In the genomic region with DNA sequence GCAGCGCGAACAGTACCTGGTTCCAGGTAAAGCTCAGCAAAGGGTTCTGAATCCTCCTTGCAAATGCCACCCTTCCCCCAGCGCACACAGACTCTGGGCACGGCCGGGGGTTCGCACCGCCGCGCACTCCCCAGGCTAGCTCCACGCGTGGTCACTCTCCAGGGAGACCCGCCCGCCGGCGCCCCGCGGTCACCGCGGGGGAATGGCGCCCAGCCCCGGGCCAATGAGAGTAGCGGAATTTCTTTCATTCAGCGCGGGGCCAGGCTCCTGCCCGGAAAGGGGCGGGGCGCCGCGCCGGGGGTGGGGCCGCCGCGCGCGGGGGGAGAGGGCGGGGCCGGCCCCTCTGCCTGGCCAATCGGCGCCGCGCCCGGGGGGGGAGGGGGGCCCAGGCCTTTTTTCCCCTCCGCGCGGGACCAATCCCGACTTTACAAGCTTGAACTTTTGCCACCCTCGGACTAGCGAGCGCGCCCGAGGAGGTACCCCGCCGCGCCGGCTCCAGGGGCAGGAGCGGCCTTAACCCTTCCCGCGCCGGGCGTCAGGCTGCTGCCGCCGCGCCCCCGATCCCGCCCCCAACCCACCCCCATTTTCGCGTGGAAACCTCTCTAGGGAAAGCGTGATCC, we compare ENCODE assay signal across 1 cellular context.
TF ChIP-seq lines count a peak whose summit lies in the region.

No MANE protein-coding gene starts in this region.

TF ChIP-seq in K562, 482 proteins besides CTCF, POLR2A, EP300 and RAD21 (continued from another document and continues in another):
- no peak for TF ChIP-seq FOXJ3 (CRISPR knock-in tag; IDR thresholded peaks at IDR 0.05)
- no peak for TF ChIP-seq FOXJ2 (tag; IDR thresholded peaks at IDR 0.05)
- TF ChIP-seq PHF8 (IDR thresholded peaks at IDR 0.05; ENCODE audit: borderline replicate concordance, low read length): peak; percentile 45; the same call in 1 of the 2 replicates
- TF ChIP-seq SPI1 (IDR thresholded peaks at IDR 0.05; ENCODE audit: borderline replicate concordance, low read depth, low read length): no peak
- no peak for TF ChIP-seq BRD9 (IDR thresholded peaks at IDR 0.05; ENCODE audit: low read depth, partially characterized antibody)
- TF ChIP-seq GABPB1 (CRISPR knock-in tag; IDR thresholded peaks at IDR 0.05): no peak
- TF ChIP-seq BACH1 (tag; IDR thresholded peaks at IDR 0.05): no peak
- TF ChIP-seq ZNF133 (CRISPR knock-in tag; IDR thresholded peaks at IDR 0.05): no peak
- TF ChIP-seq, protein P1, sequence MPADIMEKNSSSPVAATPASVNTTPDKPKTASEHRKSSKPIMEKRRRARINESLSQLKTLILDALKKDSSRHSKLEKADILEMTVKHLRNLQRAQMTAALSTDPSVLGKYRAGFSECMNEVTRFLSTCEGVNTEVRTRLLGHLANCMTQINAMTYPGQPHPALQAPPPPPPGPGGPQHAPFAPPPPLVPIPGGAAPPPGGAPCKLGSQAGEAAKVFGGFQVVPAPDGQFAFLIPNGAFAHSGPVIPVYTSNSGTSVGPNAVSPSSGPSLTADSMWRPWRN (IDR thresholded peaks at IDR 0.05; ENCODE audit: low read depth): no peak
- TF ChIP-seq, protein P2, sequence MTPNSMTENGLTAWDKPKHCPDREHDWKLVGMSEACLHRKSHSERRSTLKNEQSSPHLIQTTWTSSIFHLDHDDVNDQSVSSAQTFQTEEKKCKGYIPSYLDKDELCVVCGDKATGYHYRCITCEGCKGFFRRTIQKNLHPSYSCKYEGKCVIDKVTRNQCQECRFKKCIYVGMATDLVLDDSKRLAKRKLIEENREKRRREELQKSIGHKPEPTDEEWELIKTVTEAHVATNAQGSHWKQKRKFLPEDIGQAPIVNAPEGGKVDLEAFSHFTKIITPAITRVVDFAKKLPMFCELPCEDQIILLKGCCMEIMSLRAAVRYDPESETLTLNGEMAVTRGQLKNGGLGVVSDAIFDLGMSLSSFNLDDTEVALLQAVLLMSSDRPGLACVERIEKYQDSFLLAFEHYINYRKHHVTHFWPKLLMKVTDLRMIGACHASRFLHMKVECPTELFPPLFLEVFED (CRISPR knock-in tag; conservative IDR thresholded peaks at IDR 0.05): no peak
- TF ChIP-seq GATA2 (CRISPR knock-in tag; IDR thresholded peaks at IDR 0.05): no peak
- TF ChIP-seq RNF2 (IDR thresholded peaks at IDR 0.05): peak; percentile 32; the same call in 1 of the 2 replicates
- TF ChIP-seq, protein P3, sequence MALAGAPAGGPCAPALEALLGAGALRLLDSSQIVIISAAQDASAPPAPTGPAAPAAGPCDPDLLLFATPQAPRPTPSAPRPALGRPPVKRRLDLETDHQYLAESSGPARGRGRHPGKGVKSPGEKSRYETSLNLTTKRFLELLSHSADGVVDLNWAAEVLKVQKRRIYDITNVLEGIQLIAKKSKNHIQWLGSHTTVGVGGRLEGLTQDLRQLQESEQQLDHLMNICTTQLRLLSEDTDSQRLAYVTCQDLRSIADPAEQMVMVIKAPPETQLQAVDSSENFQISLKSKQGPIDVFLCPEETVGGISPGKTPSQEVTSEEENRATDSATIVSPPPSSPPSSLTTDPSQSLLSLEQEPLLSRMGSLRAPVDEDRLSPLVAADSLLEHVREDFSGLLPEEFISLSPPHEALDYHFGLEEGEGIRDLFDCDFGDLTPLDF (CRISPR knock-in tag; IDR thresholded peaks at IDR 0.05): no peak
- TF ChIP-seq, protein P4, sequence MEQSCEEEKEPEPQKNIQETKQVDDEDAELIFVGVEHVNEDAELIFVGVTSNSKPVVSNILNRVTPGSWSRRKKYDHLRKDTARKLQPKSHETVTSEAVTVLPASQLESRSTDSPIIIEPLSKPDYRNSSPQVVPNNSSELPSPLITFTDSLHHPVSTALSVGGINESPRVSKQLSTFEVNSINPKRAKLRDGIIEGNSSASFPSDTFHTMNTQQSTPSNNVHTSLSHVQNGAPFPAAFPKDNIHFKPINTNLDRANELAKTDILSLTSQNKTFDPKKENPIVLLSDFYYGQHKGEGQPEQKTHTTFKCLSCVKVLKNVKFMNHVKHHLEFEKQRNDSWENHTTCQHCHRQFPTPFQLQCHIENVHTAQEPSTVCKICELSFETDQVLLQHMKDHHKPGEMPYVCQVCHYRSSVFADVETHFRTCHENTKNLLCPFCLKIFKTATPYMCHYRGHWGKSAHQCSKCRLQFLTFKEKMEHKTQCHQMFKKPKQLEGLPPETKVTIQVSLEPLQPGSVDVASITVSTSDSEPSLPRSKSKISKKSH (CRISPR knock-in tag; IDR thresholded peaks at IDR 0.05): no peak
- TF ChIP-seq RBFOX2 (IDR thresholded peaks at IDR 0.05; ENCODE audit: low read depth, low read length): peak; percentile 66
- no peak for TF ChIP-seq MAFK (IDR thresholded peaks at IDR 0.05; ENCODE audit: low read length)
- TF ChIP-seq SMARCB1 (IDR thresholded peaks at IDR 0.05; ENCODE audit: insufficient read length, low read depth): no peak
- no peak for TF ChIP-seq CHD2 (IDR thresholded peaks at IDR 0.05; ENCODE audit: low read depth, low read length)
- peak; percentile 34; the same call in 1 of the 2 replicates for TF ChIP-seq RB1 (IDR thresholded peaks at IDR 0.05; ENCODE audit: low read depth)
- TF ChIP-seq BHLHE40 (IDR thresholded peaks at IDR 0.05; ENCODE audit: low read length): no peak
- no peak for TF ChIP-seq NFIX (CRISPR knock-in tag; IDR thresholded peaks at IDR 0.05; ENCODE audit: low read depth)
- no peak for TF ChIP-seq ZNF277 (CRISPR knock-in tag; IDR thresholded peaks at IDR 0.05; ENCODE audit: borderline replicate concordance)
- no peak for TF ChIP-seq NR2C1 (IDR thresholded peaks at IDR 0.05)
- TF ChIP-seq NR2C1 (tag; IDR thresholded peaks at IDR 0.05): no peak
- no peak for TF ChIP-seq ETV1 (tag; conservative IDR thresholded peaks at IDR 0.05; ENCODE audit: low read depth)
- TF ChIP-seq ZNF717 (CRISPR knock-in tag; IDR thresholded peaks at IDR 0.05): no peak
- TF ChIP-seq WHSC1 (IDR thresholded peaks at IDR 0.05; ENCODE audit: low read length): no peak
- no peak for TF ChIP-seq FIP1L1 (IDR thresholded peaks at IDR 0.05; ENCODE audit: low read depth, low read length, poor library complexity, severe bottlenecking)
- TF ChIP-seq CBX2 (IDR thresholded peaks at IDR 0.05; ENCODE audit: insufficient read depth, low read length, poor library complexity, severe bottlenecking): no peak
- TF ChIP-seq KLF13 (tag; IDR thresholded peaks at IDR 0.05; ENCODE audit: borderline replicate concordance, low read depth): no peak
- no peak for TF ChIP-seq GTF2A2 (tag; IDR thresholded peaks at IDR 0.05)
- TF ChIP-seq MBD2 (IDR thresholded peaks at IDR 0.05; ENCODE audit: borderline replicate concordance, low read depth): no peak
- TF ChIP-seq ATF1 (CRISPR knock-in tag; IDR thresholded peaks at IDR 0.05): no peak
- 0 out of 2 replicates have a peak, but pooled peaks have one; percentile 5 for TF ChIP-seq ATF1 (tag; IDR thresholded peaks at IDR 0.05)
- TF ChIP-seq KLF1 (tag; IDR thresholded peaks at IDR 0.05): no peak
- no peak for TF ChIP-seq ZNF740 (CRISPR knock-in tag; IDR thresholded peaks at IDR 0.05)
- TF ChIP-seq ZNF740 (tag; IDR thresholded peaks at IDR 0.05): no peak
- TF ChIP-seq MCM5 (IDR thresholded peaks at IDR 0.05; ENCODE audit: low read depth): no peak
- TF ChIP-seq, protein P5, sequence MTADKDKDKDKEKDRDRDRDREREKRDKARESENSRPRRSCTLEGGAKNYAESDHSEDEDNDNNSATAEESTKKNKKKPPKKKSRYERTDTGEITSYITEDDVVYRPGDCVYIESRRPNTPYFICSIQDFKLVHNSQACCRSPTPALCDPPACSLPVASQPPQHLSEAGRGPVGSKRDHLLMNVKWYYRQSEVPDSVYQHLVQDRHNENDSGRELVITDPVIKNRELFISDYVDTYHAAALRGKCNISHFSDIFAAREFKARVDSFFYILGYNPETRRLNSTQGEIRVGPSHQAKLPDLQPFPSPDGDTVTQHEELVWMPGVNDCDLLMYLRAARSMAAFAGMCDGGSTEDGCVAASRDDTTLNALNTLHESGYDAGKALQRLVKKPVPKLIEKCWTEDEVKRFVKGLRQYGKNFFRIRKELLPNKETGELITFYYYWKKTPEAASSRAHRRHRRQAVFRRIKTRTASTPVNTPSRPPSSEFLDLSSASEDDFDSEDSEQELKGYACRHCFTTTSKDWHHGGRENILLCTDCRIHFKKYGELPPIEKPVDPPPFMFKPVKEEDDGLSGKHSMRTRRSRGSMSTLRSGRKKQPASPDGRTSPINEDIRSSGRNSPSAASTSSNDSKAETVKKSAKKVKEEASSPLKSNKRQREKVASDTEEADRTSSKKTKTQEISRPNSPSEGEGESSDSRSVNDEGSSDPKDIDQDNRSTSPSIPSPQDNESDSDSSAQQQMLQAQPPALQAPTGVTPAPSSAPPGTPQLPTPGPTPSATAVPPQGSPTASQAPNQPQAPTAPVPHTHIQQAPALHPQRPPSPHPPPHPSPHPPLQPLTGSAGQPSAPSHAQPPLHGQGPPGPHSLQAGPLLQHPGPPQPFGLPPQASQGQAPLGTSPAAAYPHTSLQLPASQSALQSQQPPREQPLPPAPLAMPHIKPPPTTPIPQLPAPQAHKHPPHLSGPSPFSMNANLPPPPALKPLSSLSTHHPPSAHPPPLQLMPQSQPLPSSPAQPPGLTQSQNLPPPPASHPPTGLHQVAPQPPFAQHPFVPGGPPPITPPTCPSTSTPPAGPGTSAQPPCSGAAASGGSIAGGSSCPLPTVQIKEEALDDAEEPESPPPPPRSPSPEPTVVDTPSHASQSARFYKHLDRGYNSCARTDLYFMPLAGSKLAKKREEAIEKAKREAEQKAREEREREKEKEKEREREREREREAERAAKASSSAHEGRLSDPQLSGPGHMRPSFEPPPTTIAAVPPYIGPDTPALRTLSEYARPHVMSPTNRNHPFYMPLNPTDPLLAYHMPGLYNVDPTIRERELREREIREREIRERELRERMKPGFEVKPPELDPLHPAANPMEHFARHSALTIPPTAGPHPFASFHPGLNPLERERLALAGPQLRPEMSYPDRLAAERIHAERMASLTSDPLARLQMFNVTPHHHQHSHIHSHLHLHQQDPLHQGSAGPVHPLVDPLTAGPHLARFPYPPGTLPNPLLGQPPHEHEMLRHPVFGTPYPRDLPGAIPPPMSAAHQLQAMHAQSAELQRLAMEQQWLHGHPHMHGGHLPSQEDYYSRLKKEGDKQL (CRISPR knock-in tag; IDR thresholded peaks at IDR 0.05; ENCODE audit: borderline replicate concordance): no peak
- TF ChIP-seq, protein P6, sequence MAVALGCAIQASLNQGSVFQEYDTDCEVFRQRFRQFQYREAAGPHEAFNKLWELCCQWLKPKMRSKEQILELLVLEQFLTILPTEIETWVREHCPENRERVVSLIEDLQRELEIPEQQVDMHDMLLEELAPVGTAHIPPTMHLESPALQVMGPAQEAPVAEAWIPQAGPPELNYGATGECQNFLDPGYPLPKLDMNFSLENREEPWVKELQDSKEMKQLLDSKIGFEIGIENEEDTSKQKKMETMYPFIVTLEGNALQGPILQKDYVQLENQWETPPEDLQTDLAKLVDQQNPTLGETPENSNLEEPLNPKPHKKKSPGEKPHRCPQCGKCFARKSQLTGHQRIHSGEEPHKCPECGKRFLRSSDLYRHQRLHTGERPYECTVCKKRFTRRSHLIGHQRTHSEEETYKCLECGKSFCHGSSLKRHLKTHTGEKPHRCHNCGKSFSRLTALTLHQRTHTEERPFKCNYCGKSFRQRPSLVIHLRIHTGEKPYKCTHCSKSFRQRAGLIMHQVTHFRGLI (CRISPR knock-in tag; IDR thresholded peaks at IDR 0.05): no peak
- TF ChIP-seq, protein P7, sequence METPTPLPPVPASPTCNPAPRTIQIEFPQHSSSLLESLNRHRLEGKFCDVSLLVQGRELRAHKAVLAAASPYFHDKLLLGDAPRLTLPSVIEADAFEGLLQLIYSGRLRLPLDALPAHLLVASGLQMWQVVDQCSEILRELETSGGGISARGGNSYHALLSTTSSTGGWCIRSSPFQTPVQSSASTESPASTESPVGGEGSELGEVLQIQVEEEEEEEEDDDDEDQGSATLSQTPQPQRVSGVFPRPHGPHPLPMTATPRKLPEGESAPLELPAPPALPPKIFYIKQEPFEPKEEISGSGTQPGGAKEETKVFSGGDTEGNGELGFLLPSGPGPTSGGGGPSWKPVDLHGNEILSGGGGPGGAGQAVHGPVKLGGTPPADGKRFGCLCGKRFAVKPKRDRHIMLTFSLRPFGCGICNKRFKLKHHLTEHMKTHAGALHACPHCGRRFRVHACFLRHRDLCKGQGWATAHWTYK (CRISPR knock-in tag; IDR thresholded peaks at IDR 0.05): no peak
- no peak for TF ChIP-seq ELK3 (CRISPR knock-in tag; IDR thresholded peaks at IDR 0.05)
- TF ChIP-seq ZNF184 (CRISPR knock-in tag; IDR thresholded peaks at IDR 0.05): no peak
- no peak for TF ChIP-seq ARID3A (IDR thresholded peaks at IDR 0.05; ENCODE audit: borderline replicate concordance, low read depth, low read length)
- TF ChIP-seq NONO (IDR thresholded peaks at IDR 0.05; ENCODE audit: low read depth in 2 of 2, low read length in 1 of 2): no peak
- no peak; the same call in 1 of the 2 replicates for TF ChIP-seq CTBP1 (IDR thresholded peaks at IDR 0.05; ENCODE audit: borderline replicate concordance)
